ENCODE assay signal across 8 cellular contexts in genomic region chr5:149367249-149367971, GRCh38. TPM values are rescaled to one million over a fixed set of nuclear protein-coding genes. Genes with fewer than 3 reads are reported as not detected.
A peak's percentile ranks its signal among the peaks of the same experiment; 100 is the strongest.
DNase-seq lines count a peak whose midpoint lies in the region; ATAC-seq, FAIRE-seq and TF ChIP-seq lines count a peak whose summit lies in the region.

No MANE protein-coding gene starts in this region.

- TF ChIP-seq POLR2A in right lobe of liver (IDR thresholded peaks at IDR 0.05): no peak

- H3K9me3 ChIP-seq in right lobe of liver: no peaks in the 10 kb centered on the region

- H3K4me1 ChIP-seq in right lobe of liver: no peaks in the 10 kb centered on the region

- H3K27ac ChIP-seq in right lobe of liver: no peak overlapping the region

- 0% methylated on average over 3 of the region's 14 CpGs for WGBS in right lobe of liver (ENCODE audit: insufficient coverage, low coverage, low lambda C conversion rate, missing lambda C conversion rate)

- H3K36me3 ChIP-seq in right lobe of liver: no peaks in the 10 kb centered on the region

- TF ChIP-seq CTCF in GM12874 (IDR thresholded peaks at IDR 0.05; ENCODE audit: insufficient read depth, low read depth, low read length) (peak; percentile 84), WI38 (IDR thresholded peaks at IDR 0.05; ENCODE audit: low read depth, low read length) (peak; percentile 91), right lobe of liver (IDR thresholded peaks at IDR 0.05) (peak; percentile 65 to 83 (median 80))

- ATAC-seq in HG02970 (IDR thresholded peaks at IDR 0.05; ENCODE audit: low FRiP score, unreplicated experiment) (peak; percentile 53), right lobe of liver (peak; percentile 86 to 94 (median 90))

- DNase-seq in NCI-H2227 (lab: John Stamatoyannopoulos, UW; ENCODE audit: unreplicated experiment): peak; percentile 59
- DNase-seq in cerebellar cortex (ENCODE audit: low spot score): peak; percentile 80
- DNase-seq in right lobe of liver: peak in 2 of 3 donors; percentile 52 to 73
- peak; percentile 22 for DNase-seq in stimulated activated CD8-positive, alpha-beta memory T cell treated with anti-CD3 and anti-CD28 coated beads, Interleukin-7, amount 100 ng/mL, for 24 hours (ENCODE audit: low read depth)

- no peak overlapping the region for H3K4me3 ChIP-seq in WI38 (ENCODE audit: low read depth, low read length)
- no peak overlapping the region for H3K4me3 ChIP-seq in right lobe of liver

- intact Hi-C loops in right lobe of liver (cut with DNase I): no loop called here

- H3K27me3 ChIP-seq in right lobe of liver: no peaks in the 10 kb centered on the region

- FAIRE-seq in A204.1 (lab: Jason Lieb, UNC): peak; percentile 32

RNA-seq across cellular contexts. Expression of gene PCYOX1L, which starts 9.6 kb away (rescaled TPM):
- total RNA-seq in right lobe of liver: 1 to 10 TPM in 2 of 6 experiments, under 1 TPM in 4; 0.29 to 1.2 (median 0.62) TPM

RNA-seq across cellular contexts. Expression of gene IL17B, which starts 11.7 kb away (rescaled TPM):
- total RNA-seq in right lobe of liver: not detected

RNA-seq across cellular contexts. Expression of gene GRPEL2, which starts 22.1 kb away (rescaled TPM):
- 1 to 10 TPM; 4.2 to 6.9 (median 5.9) TPM for total RNA-seq in right lobe of liver

Comparison
In these comparisons a context has a peak if more than half of its experiments do, and no peak if none do; other contexts are left out.
1. DNase-seq: peak in every context shown above with its lines; median percentile 80 in cerebellar cortex; 62 in right lobe of liver; 59 in NCI-H2227; 22 in stimulated activated CD8-positive, alpha-beta memory T cell treated with anti-CD3 and anti-CD28 coated beads, Interleukin-7, amount 100 ng/mL, for 24 hours.